8 cellular contexts compared by ENCODE assay signal in genomic region chr14:103109789-103110415, GRCh38. TPM values are rescaled to one million over a fixed set of nuclear protein-coding genes. Genes with fewer than 3 reads are reported as not detected.
A peak's percentile ranks its signal among the peaks of the same experiment; 100 is the strongest.
DNase-seq lines count a peak whose midpoint lies in the region; ATAC-seq and TF ChIP-seq lines count a peak whose summit lies in the region.
"Had no signal": no experiment of that assay in that cellular context is flagged by ENCODE, and none has a peak within 500 bp of the region (broad histone marks: within the 10 kb centered on the region; RNA-seq: fewer than 3 reads in every experiment).

No MANE protein-coding gene starts in this region.

- H3K36me3 ChIP-seq in colonic mucosa (no peaks in the 10 kb centered on the region), ovary (no peaks in the 10 kb centered on the region)

- H3K27ac ChIP-seq in colonic mucosa (peak overlapping the region; percentile 55), ovary (no peak overlapping the region)

- H3K4me1 Mint-ChIP-seq in HFFc6 (ENCODE audit: low read depth) = peaks cover 31% of the 10 kb centered on the region
- peaks cover 7% of the 10 kb centered on the region for H3K4me1 Mint-ChIP-seq in activated CD4-positive, alpha-beta T cell treated with anti-CD3 and anti-CD28 coated beads for 36 hours

- WGBS in ovary, 3 donors = 22 to 46% (median 37%) methylated on average over 27 of the region's 27 CpGs

- CTCF ChIA-PET in activated CD4-positive, alpha-beta T cell treated with anti-CD3 and anti-CD28 coated beads for 36 hours (lab: Charles Lee) = no interaction called here

- TF ChIP-seq POLR2A in ovary (IDR thresholded peaks at IDR 0.05) = no peak

- no peak overlapping the region for H3K4me3 ChIP-seq in colonic mucosa
- H3K4me3 ChIP-seq in ovary = no peak overlapping the region

- no peak for ATAC-seq in activated CD4-positive, alpha-beta T cell treated with anti-CD3 and anti-CD28 coated beads for 36 hours
- no peak for ATAC-seq in HG03108 (IDR thresholded peaks at IDR 0.05; ENCODE audit: unreplicated experiment)

- peak; percentile 62 for DNase-seq in HFFc6
- no peak for DNase-seq in colonic mucosa
- DNase-seq in ovary = peak in 3 of 5 donors; percentile 53 to 65 (median 53)
- DNase-seq in activated CD4-positive, alpha-beta T cell treated with anti-CD3 and anti-CD28 coated beads for 36 hours = no peak
- DNase-seq in stimulated activated CD4-positive, alpha-beta T cell treated with anti-CD3 and anti-CD28 coated beads, Interleukin-15, amount 100 ng/mL, for 24 hours = no peak
- DNase-seq: activated naive CD8-positive, alpha-beta T cell treated with anti-CD3 and anti-CD28 coated beads, Interleukin-2, amount 10 ng/mL, durations not matched to agents 7 days and 5 days; NCI-H187 had no signal

- POLR2A ChIA-PET in activated CD4-positive, alpha-beta T cell treated with anti-CD3 and anti-CD28 coated beads for 36 hours (lab: Charles Lee) = no interaction called here

- intact Hi-C loops in colonic mucosa (cut with DNase I) (loop anchor here (5.0 to 10.0 kb wide), 3 partner anchors 32 to 185 kb away; no protein-coding TSS in a partner anchor), ovary (cut with DNase I) (loop anchor here in 3 of 4 donors (2.0 to 5.0 kb wide), 3 partner anchors 77 to 185 kb away; no protein-coding TSS in a partner anchor)
- intact Hi-C loops in activated CD4-positive, alpha-beta T cell treated with anti-CD3 and anti-CD28 coated beads for 36 hours (cut with DNase I, micrococcal nuclease) = loop anchor here in 1 of 2 experiments (5.0 kb wide), 1 partner anchor 77 kb away; no protein-coding TSS in a partner anchor

- H3K9ac ChIP-seq in colonic mucosa (ENCODE audit: low read depth in 2 of 2, low read length in 2 of 2) = peak overlapping the region in 1 of 2 donors; percentile 35

- no peaks in the 10 kb centered on the region for H3K36me3 Mint-ChIP-seq in HFFc6 (ENCODE audit: low read depth)
- no peaks in the 10 kb centered on the region for H3K36me3 Mint-ChIP-seq in activated CD4-positive, alpha-beta T cell treated with anti-CD3 and anti-CD28 coated beads for 36 hours (ENCODE audit: low read depth)
- H3K36me3 Mint-ChIP-seq: activated naive CD8-positive, alpha-beta T cell treated with anti-CD3 and anti-CD28 coated beads, Interleukin-2, amount 10 ng/mL, durations not matched to agents 7 days and 5 days had no signal

- no peak for TF ChIP-seq CTCF in HFFc6 (IDR thresholded peaks at IDR 0.05)
- no peak for TF ChIP-seq CTCF in colonic mucosa (IDR thresholded peaks at IDR 0.05)
- no peak for TF ChIP-seq CTCF in ovary (IDR thresholded peaks at IDR 0.05)

- peak overlapping the region; percentile 73 for H3K4me3 Mint-ChIP-seq in HFFc6
- no peak overlapping the region for H3K4me3 Mint-ChIP-seq in activated CD4-positive, alpha-beta T cell treated with anti-CD3 and anti-CD28 coated beads for 36 hours
- H3K4me3 Mint-ChIP-seq: activated naive CD8-positive, alpha-beta T cell treated with anti-CD3 and anti-CD28 coated beads, Interleukin-2, amount 10 ng/mL, durations not matched to agents 7 days and 5 days had no signal

- peaks cover 2% of the 10 kb centered on the region; the same call in 1 of the 2 replicates for H3K27me3 Mint-ChIP-seq in HFFc6 (ENCODE audit: insufficient read depth)
- peaks cover 10% of the 10 kb centered on the region for H3K27me3 Mint-ChIP-seq in activated CD4-positive, alpha-beta T cell treated with anti-CD3 and anti-CD28 coated beads for 36 hours

- peak overlapping the region; percentile 84 for H3K27ac Mint-ChIP-seq in HFFc6
- no peak overlapping the region for H3K27ac Mint-ChIP-seq in activated CD4-positive, alpha-beta T cell treated with anti-CD3 and anti-CD28 coated beads for 36 hours
- H3K27ac Mint-ChIP-seq: activated naive CD8-positive, alpha-beta T cell treated with anti-CD3 and anti-CD28 coated beads, Interleukin-2, amount 10 ng/mL, durations not matched to agents 7 days and 5 days had no signal

- H3K27me3 ChIP-seq in colonic mucosa = no peaks in the 10 kb centered on the region
- no peaks in the 10 kb centered on the region for H3K27me3 ChIP-seq in ovary

- H3K9me3 ChIP-seq in colonic mucosa (no peaks in the 10 kb centered on the region), ovary (no peaks in the 10 kb centered on the region)

- peaks cover 9% of the 10 kb centered on the region for H3K4me1 ChIP-seq in colonic mucosa
- peaks cover 15% of the 10 kb centered on the region for H3K4me1 ChIP-seq in ovary (ENCODE audit: insufficient read depth)

- no peak for TF ChIP-seq EP300 in ovary (IDR thresholded peaks at IDR 0.05)

- H3K9me3 Mint-ChIP-seq in HFFc6 = no peaks in the 10 kb centered on the region
- H3K9me3 Mint-ChIP-seq in activated CD4-positive, alpha-beta T cell treated with anti-CD3 and anti-CD28 coated beads for 36 hours (ENCODE audit: low read depth) = no peaks in the 10 kb centered on the region
- H3K9me3 Mint-ChIP-seq: activated naive CD8-positive, alpha-beta T cell treated with anti-CD3 and anti-CD28 coated beads, Interleukin-2, amount 10 ng/mL, durations not matched to agents 7 days and 5 days had no signal

RNA-seq across cellular contexts. Expression of gene TNFAIP2, which starts 13.4 kb away (rescaled TPM):
- 10 to 100 TPM; 44.7 to 59.6 (median 46.4) TPM for total RNA-seq in HFFc6 (2021; fragmentation: NEBNext Ultra II Directional; extraction: Animal tissue kit (Norgen Biotek cat#: 25700))
- total RNA-seq in colonic mucosa (10 to 100 TPM; 10.5 to 26.9 TPM), ovary (100 to 1,000 TPM in 1 of 7 donors, 10 to 100 TPM in 4, 1 to 10 TPM in 2; 7.1 to 258 (median 28.1) TPM)
- 10 to 100 TPM; 18.7 to 27.4 TPM for polyA plus RNA-seq in ovary
- 1 to 10 TPM; 1.7 to 1.8 TPM for total RNA-seq in activated CD4-positive, alpha-beta T cell treated with anti-CD3 and anti-CD28 coated beads for 36 hours

RNA-seq across cellular contexts. Expression of gene EXOC3L4, which starts 15.4 kb away (rescaled TPM):
- under 1 TPM in 1 of 6 experiments, not detected in 5; 0.45 TPM for total RNA-seq in HFFc6 (2021; fragmentation: NEBNext Ultra II Directional; extraction: Animal tissue kit (Norgen Biotek cat#: 25700))
- total RNA-seq in colonic mucosa (10 to 100 TPM; 11.3 to 15.6 TPM), ovary (1 to 10 TPM in 3 of 7 donors, under 1 TPM in 2, not detected in 2; 0.33 to 1.2 (median 1.1) TPM)
- polyA plus RNA-seq in ovary = under 1 TPM in 1 of 2 donors, not detected in 1; 0.62 TPM
- not detected for total RNA-seq in activated CD4-positive, alpha-beta T cell treated with anti-CD3 and anti-CD28 coated beads for 36 hours
- total RNA-seq: activated naive CD8-positive, alpha-beta T cell treated with anti-CD3 and anti-CD28 coated beads, Interleukin-2, amount 10 ng/mL, durations not matched to agents 7 days and 5 days had no signal

RNA-seq across cellular contexts. Expression of gene LBHD2, which starts 25.9 kb away (rescaled TPM):
- not detected for total RNA-seq in HFFc6 (2021; fragmentation: NEBNext Ultra II Directional; extraction: Animal tissue kit (Norgen Biotek cat#: 25700))
- not detected for total RNA-seq in colonic mucosa
- under 1 TPM in 1 of 7 donors, not detected in 6; 0.47 TPM for total RNA-seq in ovary
- not detected for polyA plus RNA-seq in ovary
- not detected for total RNA-seq in activated CD4-positive, alpha-beta T cell treated with anti-CD3 and anti-CD28 coated beads for 36 hours
- total RNA-seq: activated naive CD8-positive, alpha-beta T cell treated with anti-CD3 and anti-CD28 coated beads, Interleukin-2, amount 10 ng/mL, durations not matched to agents 7 days and 5 days had no signal

RNA-seq across cellular contexts. Expression of gene CDC42BPB, which starts 52.6 kb away (rescaled TPM):
- total RNA-seq in HFFc6 (2021; fragmentation: NEBNext Ultra II Directional; extraction: Animal tissue kit (Norgen Biotek cat#: 25700)) = 10 to 100 TPM; 73.7 to 85.1 (median 79.9) TPM
- 10 to 100 TPM; 67.9 to 83.8 TPM for total RNA-seq in colonic mucosa
- 100 to 1,000 TPM in 2 of 7 donors, 10 to 100 TPM in 5; 55.7 to 103 (median 82.5) TPM for total RNA-seq in ovary
- 10 to 100 TPM; 50.0 to 54.1 TPM for polyA plus RNA-seq in ovary
- total RNA-seq in activated CD4-positive, alpha-beta T cell treated with anti-CD3 and anti-CD28 coated beads for 36 hours = 1 to 10 TPM; 4.0 to 4.4 TPM

Comparison
In these comparisons a context has a peak if more than half of its experiments do, and no peak if none do; other contexts are left out.
1. DNase-seq: peak in HFFc6 (single experiment) and ovary (3 of 5); none in colonic mucosa (single experiment), activated CD4-positive, alpha-beta T cell treated with anti-CD3 and anti-CD28 coated beads for 36 hours (single experiment) and stimulated activated CD4-positive, alpha-beta T cell treated with anti-CD3 and anti-CD28 coated beads, Interleukin-15, amount 100 ng/mL, for 24 hours (single experiment).
2. RNA of gene EXOC3L4, which starts 15.4 kb away (total RNA-seq): 11.3 to 15.6 TPM in colonic mucosa; 0.33 to 1.2 TPM in ovary, 0.45 TPM in HFFc6 and not detected in activated CD4-positive, alpha-beta T cell treated with anti-CD3 and anti-CD28 coated beads for 36 hours; every median in the first group is over 4 times any median in the second.